ENCODE assay signal across 15 cellular contexts in the genomic region with DNA sequence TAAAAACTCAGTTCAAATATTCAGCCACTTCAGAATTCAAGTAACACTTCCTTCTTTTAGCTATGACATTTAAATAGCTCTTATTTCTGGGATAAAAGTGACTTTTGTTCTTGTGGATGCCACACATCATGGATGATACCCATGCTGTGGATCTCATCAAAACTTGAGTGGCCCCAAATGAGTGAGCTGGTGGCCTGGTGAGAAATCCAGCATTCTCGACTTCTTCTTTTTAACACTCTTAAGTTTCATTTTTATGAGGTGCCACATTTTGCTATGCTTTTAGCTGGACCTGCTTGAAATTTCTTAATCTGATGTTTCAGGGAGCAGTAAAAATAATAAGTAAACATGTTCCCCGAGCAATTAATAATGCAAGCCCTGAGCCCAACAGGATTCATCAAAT.
DNase-seq lines count a peak whose midpoint lies in the region; ATAC-seq, FAIRE-seq and TF ChIP-seq lines count a peak whose summit lies in the region.
"Had no signal": no experiment of that assay in that cellular context is flagged by ENCODE, and none has a peak within 500 bp of the region (broad histone marks: within the 10 kb centered on the region; RNA-seq: fewer than 3 reads in every experiment).

No MANE protein-coding gene starts in this region.

- H3K4me2 ChIP-seq in astrocyte (ENCODE audit: low read length): no peak overlapping the region

- ATAC-seq in HG02588 (IDR thresholded peaks at IDR 0.05; ENCODE audit: unreplicated experiment): no peak
- no peak for ATAC-seq in HG03439 (IDR thresholded peaks at IDR 0.05; ENCODE audit: unreplicated experiment)

- DNase-seq in GM12892 (ENCODE audit: insufficient read length): no peak
- DNase-seq in MV-4-11 (lab: John Stamatoyannopoulos, UW): peak; percentile 75
- no peak for DNase-seq in astrocyte (ENCODE audit: low read depth)
- DNase-seq in midbrain (lab: John Stamatoyannopoulos, UW): no peak
- no peak for DNase-seq in SHP77 treated with DMSO at 0.1 percent for 48 hours (lab: John Stamatoyannopoulos, UW)
- DNase-seq: EL, GOT3, Karpas-422, NCI-H1048, NCI-H1694 treated with DMSO at 0.1 percent for 48 hours, NCI-H446, SIG-M5, T-helper 2 cell had no signal

- no peaks in the 10 kb centered on the region for H3K9me3 Mint-ChIP-seq in astrocyte (ENCODE audit: unreplicated experiment)

- H3K9me3 ChIP-seq in astrocyte (ENCODE audit: insufficient read depth, low read depth, low read length): no peaks in the 10 kb centered on the region

- FAIRE-seq in GM12892 (lab: Jason Lieb, UNC): peak; percentile 85
- peak; percentile 9 for FAIRE-seq in astrocyte (lab: Jason Lieb, UNC)

- peaks cover 11% of the 10 kb centered on the region for H3K4me1 ChIP-seq in astrocyte (ENCODE audit: insufficient read depth, low read length)

- H3K4me1 Mint-ChIP-seq in astrocyte (ENCODE audit: low read depth, unreplicated experiment): peaks cover 43% of the 10 kb centered on the region

- H3K27me3 ChIP-seq in astrocyte (ENCODE audit: insufficient read depth, low read length): no peaks in the 10 kb centered on the region

- H3K36me3 Mint-ChIP-seq in astrocyte (ENCODE audit: low read depth, unreplicated experiment): no peaks in the 10 kb centered on the region

- no peak overlapping the region for H3K4me3 ChIP-seq in astrocyte (ENCODE audit: insufficient read depth, low read depth, low read length)

- no peaks in the 10 kb centered on the region for H3K79me2 ChIP-seq in astrocyte (ENCODE audit: insufficient read depth, low read length)

- no peak overlapping the region for H3K4me3 Mint-ChIP-seq in astrocyte (ENCODE audit: unreplicated experiment)

- H3K27me3 Mint-ChIP-seq in astrocyte (ENCODE audit: low read depth, unreplicated experiment): no peaks in the 10 kb centered on the region

- no peak overlapping the region for H2AFZ ChIP-seq in astrocyte (ENCODE audit: low read depth, low read length)

- TF ChIP-seq POLR2A in GM12892 (IDR thresholded peaks at IDR 0.05; ENCODE audit: low read depth, low read length): no peak

- no peak overlapping the region for H3K9ac ChIP-seq in astrocyte (ENCODE audit: low read length)

- H3K27ac Mint-ChIP-seq in astrocyte (ENCODE audit: unreplicated experiment): no peak overlapping the region

- no peaks in the 10 kb centered on the region for H3K36me3 ChIP-seq in astrocyte (ENCODE audit: insufficient read depth, low read length)

- H4K20me1 ChIP-seq in astrocyte (ENCODE audit: insufficient read depth, low read length): no peaks in the 10 kb centered on the region

- TF ChIP-seq CTCF in astrocyte (IDR thresholded peaks at IDR 0.05; ENCODE audit: insufficient read depth, low read depth, low read length): no peak

- no peak overlapping the region for H3K27ac ChIP-seq in astrocyte (ENCODE audit: low read depth, low read length)
